Comparison of ENCODE assay signal across 14 cellular contexts in genomic region chr11:45163956-45164575, GRCh38. TPM values are rescaled to one million over a fixed set of nuclear protein-coding genes. Genes with fewer than 3 reads are reported as not detected.
DNase-seq lines count a peak whose midpoint lies in the region; ATAC-seq and TF ChIP-seq lines count a peak whose summit lies in the region.
"Had no signal": no experiment of that assay in that cellular context is flagged by ENCODE, and none has a peak within 500 bp of the region (broad histone marks: within the 10 kb centered on the region; RNA-seq: fewer than 3 reads in every experiment).

No MANE protein-coding gene starts in this region.

- no peak overlapping the region for H3K4me3 Mint-ChIP-seq in activated CD4-positive, alpha-beta memory T cell treated with anti-CD3 and anti-CD28 coated beads for 36 hours
- H3K4me3 Mint-ChIP-seq in activated CD4-positive, alpha-beta memory T cell treated with anti-CD3 and anti-CD28 coated beads, Interleukin-2, amount 10 ng/mL, durations not matched to agents 7 days and 5 days, result no peak overlapping the region
- H3K4me3 Mint-ChIP-seq in stimulated activated naive CD8-positive, alpha-beta T cell treated with anti-CD3 and anti-CD28 coated beads, Interleukin-15, amount 100 ng/mL, for 72 hours, result no peak overlapping the region
- H3K4me3 Mint-ChIP-seq: activated naive CD4-positive, alpha-beta T cell treated with anti-CD3 and anti-CD28 coated beads, Interleukin-2, amount 10 ng/mL, durations not matched to agents 7 days and 5 days; dendritic cell treated with granulocyte-macrophage colony-stimulating factor and Interleukin-4, amounts not matched to agents 40 ng/mL and 50 ng/mL, for 4 days had no signal

- H3K4me3 ChIP-seq in SK-N-SH (ENCODE audit: low read depth in 2 of 2, low read length in 1 of 2) (no peak overlapping the region), heart right ventricle (no peak overlapping the region)
- H3K4me3 ChIP-seq: K562, testis had no signal

- intact Hi-C loops in activated CD4-positive, alpha-beta memory T cell treated with anti-CD3 and anti-CD28 coated beads for 36 hours (cut with micrococcal nuclease), result no loop called here
- intact Hi-C loops in heart right ventricle (cut with DNase I), result no loop called here

- no peak for TF ChIP-seq EP300 in SK-N-SH (IDR thresholded peaks at IDR 0.05; ENCODE audit: borderline replicate concordance in 1 of 2, low read depth in 1 of 2, low read length in 1 of 2)

- no peaks in the 10 kb centered on the region for H3F3A ChIP-seq in SK-N-SH (replicated peaks; ENCODE audit: insufficient read depth)

- POLR2A ChIA-PET in activated CD4-positive, alpha-beta memory T cell treated with anti-CD3 and anti-CD28 coated beads for 36 hours (lab: Charles Lee), result no interaction called here
- POLR2A ChIA-PET in activated CD4-positive, alpha-beta memory T cell treated with anti-CD3 and anti-CD28 coated beads, Interleukin-2, amount 10 ng/mL, durations not matched to agents 7 days and 5 days (lab: Charles Lee), result interaction anchor here (0.7 kb wide), 1 partner anchor 176 kb away, joined by 3 read pairs; no protein-coding TSS in a partner anchor
- POLR2A ChIA-PET in SK-N-SH (lab: Yijun Ruan, JAX), result no interaction called here

- no peaks in the 10 kb centered on the region for H3K36me3 Mint-ChIP-seq in activated CD4-positive, alpha-beta memory T cell treated with anti-CD3 and anti-CD28 coated beads for 36 hours
- no peaks in the 10 kb centered on the region for H3K36me3 Mint-ChIP-seq in activated CD4-positive, alpha-beta memory T cell treated with anti-CD3 and anti-CD28 coated beads, Interleukin-2, amount 10 ng/mL, durations not matched to agents 7 days and 5 days (ENCODE audit: low read depth)
- H3K36me3 Mint-ChIP-seq: activated naive CD4-positive, alpha-beta T cell treated with anti-CD3 and anti-CD28 coated beads, Interleukin-2, amount 10 ng/mL, durations not matched to agents 7 days and 5 days had no signal

- H3K4me1 Mint-ChIP-seq in activated CD4-positive, alpha-beta memory T cell treated with anti-CD3 and anti-CD28 coated beads for 36 hours (ENCODE audit: low read depth), result peaks cover 4% of the 10 kb centered on the region
- H3K4me1 Mint-ChIP-seq in activated CD4-positive, alpha-beta memory T cell treated with anti-CD3 and anti-CD28 coated beads, Interleukin-2, amount 10 ng/mL, durations not matched to agents 7 days and 5 days, result no peaks in the 10 kb centered on the region
- peaks cover 47% of the 10 kb centered on the region for H3K4me1 Mint-ChIP-seq in stimulated activated naive CD8-positive, alpha-beta T cell treated with anti-CD3 and anti-CD28 coated beads, Interleukin-15, amount 100 ng/mL, for 72 hours
- H3K4me1 Mint-ChIP-seq: activated naive CD4-positive, alpha-beta T cell treated with anti-CD3 and anti-CD28 coated beads, Interleukin-2, amount 10 ng/mL, durations not matched to agents 7 days and 5 days had no signal

- peaks cover 32% of the 10 kb centered on the region for H4K20me1 ChIP-seq in SK-N-SH (ENCODE audit: insufficient read depth)

- DNase-seq in activated CD4-positive, alpha-beta memory T cell treated with anti-CD3 and anti-CD28 coated beads for 36 hours, result peak; percentile 46
- no peak for DNase-seq in activated CD4-positive, alpha-beta memory T cell treated with anti-CD3 and anti-CD28 coated beads, Interleukin-2, amount 10 ng/mL, durations not matched to agents 7 days and 5 days
- DNase-seq in SK-N-SH, result no peak
- no peak for DNase-seq in heart right ventricle
- DNase-seq in stimulated activated naive CD8-positive, alpha-beta T cell treated with anti-CD3 and anti-CD28 coated beads, Interleukin-15, amount 100 ng/mL, for 72 hours, result peak; percentile 24 to 34
- no peak for DNase-seq in HCEC 1CT
- DNase-seq: activated CD4-positive, CD25-positive, alpha-beta regulatory T cell; activated naive CD4-positive, alpha-beta T cell treated with anti-CD3 and anti-CD28 coated beads, Interleukin-2, amount 10 ng/mL, durations not matched to agents 7 days and 5 days; NCI-H524; testis had no signal

- TF ChIP-seq RAD21 in SK-N-SH (IDR thresholded peaks at IDR 0.05; ENCODE audit: low read length), result no peak

- H3K36me3 ChIP-seq in SK-N-SH (replicated peaks in 1 of 2; ENCODE audit: control insufficient read depth in 1 of 2, insufficient read depth in 2 of 2, low read length in 1 of 2) (no peaks in the 10 kb centered on the region), heart right ventricle (no peaks in the 10 kb centered on the region)

- no peaks in the 10 kb centered on the region for H3K9me2 ChIP-seq in SK-N-SH

- H3K27me3 Mint-ChIP-seq in activated CD4-positive, alpha-beta memory T cell treated with anti-CD3 and anti-CD28 coated beads for 36 hours, result no peaks in the 10 kb centered on the region
- H3K27me3 Mint-ChIP-seq in activated CD4-positive, alpha-beta memory T cell treated with anti-CD3 and anti-CD28 coated beads, Interleukin-2, amount 10 ng/mL, durations not matched to agents 7 days and 5 days, result no peaks in the 10 kb centered on the region
- no peaks in the 10 kb centered on the region for H3K27me3 Mint-ChIP-seq in stimulated activated naive CD8-positive, alpha-beta T cell treated with anti-CD3 and anti-CD28 coated beads, Interleukin-15, amount 100 ng/mL, for 72 hours
- H3K27me3 Mint-ChIP-seq: activated naive CD4-positive, alpha-beta T cell treated with anti-CD3 and anti-CD28 coated beads, Interleukin-2, amount 10 ng/mL, durations not matched to agents 7 days and 5 days; dendritic cell treated with granulocyte-macrophage colony-stimulating factor and Interleukin-4, amounts not matched to agents 40 ng/mL and 50 ng/mL, for 4 days had no signal

- H3K9ac ChIP-seq in SK-N-SH, result no peak overlapping the region

- H3K9me3 Mint-ChIP-seq in activated CD4-positive, alpha-beta memory T cell treated with anti-CD3 and anti-CD28 coated beads for 36 hours, result no peaks in the 10 kb centered on the region
- no peaks in the 10 kb centered on the region for H3K9me3 Mint-ChIP-seq in activated CD4-positive, alpha-beta memory T cell treated with anti-CD3 and anti-CD28 coated beads, Interleukin-2, amount 10 ng/mL, durations not matched to agents 7 days and 5 days
- H3K9me3 Mint-ChIP-seq in stimulated activated naive CD8-positive, alpha-beta T cell treated with anti-CD3 and anti-CD28 coated beads, Interleukin-15, amount 100 ng/mL, for 72 hours, result no peaks in the 10 kb centered on the region
- H3K9me3 Mint-ChIP-seq: activated naive CD4-positive, alpha-beta T cell treated with anti-CD3 and anti-CD28 coated beads, Interleukin-2, amount 10 ng/mL, durations not matched to agents 7 days and 5 days; dendritic cell treated with granulocyte-macrophage colony-stimulating factor and Interleukin-4, amounts not matched to agents 40 ng/mL and 50 ng/mL, for 4 days had no signal

- ATAC-seq in heart right ventricle (peak in 7 of 8 donors; percentile 26 to 76 (median 41)), GM21526 (IDR thresholded peaks at IDR 0.05; ENCODE audit: low FRiP score, unreplicated experiment) (no peak), HG02840 (IDR thresholded peaks at IDR 0.05; ENCODE audit: low FRiP score, unreplicated experiment) (no peak)
- ATAC-seq in stimulated activated naive CD8-positive, alpha-beta T cell treated with anti-CD3 and anti-CD28 coated beads, Interleukin-15, amount 100 ng/mL, for 72 hours, result peak; percentile 68
- ATAC-seq: K562 had no signal

- peak overlapping the region; percentile 18; the same call in 1 of the 2 replicates for H3K4me2 ChIP-seq in SK-N-SH

- 59% methylated on average over 10 of the region's 15 CpGs for WGBS in SK-N-SH (ENCODE audit: low lambda C conversion rate)
- 49 to 54% methylated on average over 15 of the region's 15 CpGs for WGBS in heart right ventricle, 2 donors

- peaks cover 10 to 33% of the 10 kb centered on the region in 2 experiments; a peak in 3 of 4 replicates for H3K4me1 ChIP-seq in SK-N-SH (ENCODE audit: control insufficient read depth in 1 of 2, insufficient read depth in 2 of 2, low read depth in 1 of 2, low read length in 1 of 2)
- peaks cover 14 to 76% (median 50%) of the 10 kb centered on the region in 9 donors for H3K4me1 ChIP-seq in heart right ventricle

- H2AFZ ChIP-seq in SK-N-SH (ENCODE audit: low read depth), result no peak overlapping the region

- H3K9me3 ChIP-seq in SK-N-SH (no peaks in the 10 kb centered on the region), heart right ventricle (no peaks in the 10 kb centered on the region)
- H3K9me3 ChIP-seq: testis had no signal

- CTCF ChIA-PET in activated CD4-positive, alpha-beta memory T cell treated with anti-CD3 and anti-CD28 coated beads for 36 hours (lab: Charles Lee), result interaction anchor here (1.3 to 1.4 kb wide), 3 partner anchors 53 to 237 kb away, joined by 3 to 4 read pairs (median 3); no protein-coding TSS in a partner anchor
- CTCF ChIA-PET in activated CD4-positive, alpha-beta memory T cell treated with anti-CD3 and anti-CD28 coated beads, Interleukin-2, amount 10 ng/mL, durations not matched to agents 7 days and 5 days (lab: Charles Lee), result no interaction called here
- CTCF ChIA-PET in SK-N-SH (lab: Yijun Ruan, JAX), result interaction anchor here (1.7 kb wide), 1 partner anchor 53 kb away, joined by 4 read pairs; no protein-coding TSS in a partner anchor

- H3K79me2 ChIP-seq in SK-N-SH (ENCODE audit: insufficient read depth), result no peaks in the 10 kb centered on the region

- H3K27ac ChIP-seq in SK-N-SH (ENCODE audit: low read depth in 2 of 2, low read length in 1 of 2) (no peak overlapping the region), heart right ventricle (peak overlapping the region in 6 of 10 donors; percentile 13 to 43 (median 26))
- H3K27ac ChIP-seq: testis had no signal

- H3K27me3 ChIP-seq in SK-N-SH (ENCODE audit: insufficient read depth) (no peaks in the 10 kb centered on the region), heart right ventricle (no peaks in the 10 kb centered on the region)
- H3K27me3 ChIP-seq: testis had no signal

- TF ChIP-seq CTCF in SK-N-SH (IDR thresholded peaks at IDR 0.05) (0 out of 2 replicates have a peak, but pooled peaks have one; percentile 8), heart right ventricle (IDR thresholded peaks at IDR 0.05) (no peak)

- H3K27ac Mint-ChIP-seq in activated CD4-positive, alpha-beta memory T cell treated with anti-CD3 and anti-CD28 coated beads for 36 hours, result no peak overlapping the region
- no peak overlapping the region for H3K27ac Mint-ChIP-seq in activated CD4-positive, alpha-beta memory T cell treated with anti-CD3 and anti-CD28 coated beads, Interleukin-2, amount 10 ng/mL, durations not matched to agents 7 days and 5 days
- peak overlapping the region in 1 of 2 donors; percentile 33 for H3K27ac Mint-ChIP-seq in stimulated activated naive CD8-positive, alpha-beta T cell treated with anti-CD3 and anti-CD28 coated beads, Interleukin-15, amount 100 ng/mL, for 72 hours
- H3K27ac Mint-ChIP-seq: activated naive CD4-positive, alpha-beta T cell treated with anti-CD3 and anti-CD28 coated beads, Interleukin-2, amount 10 ng/mL, durations not matched to agents 7 days and 5 days; dendritic cell treated with granulocyte-macrophage colony-stimulating factor and Interleukin-4, amounts not matched to agents 40 ng/mL and 50 ng/mL, for 4 days had no signal

RNA-seq across cellular contexts. Expression of gene PRDM11, which starts 17.6 kb away (rescaled TPM):
- 1 to 10 TPM; 1.1 to 1.2 TPM for total RNA-seq in activated CD4-positive, alpha-beta memory T cell treated with anti-CD3 and anti-CD28 coated beads for 36 hours
- under 1 TPM; 0.78 to 0.85 TPM for total RNA-seq in activated CD4-positive, alpha-beta memory T cell treated with anti-CD3 and anti-CD28 coated beads, Interleukin-2, amount 10 ng/mL, durations not matched to agents 7 days and 5 days
- polyA plus RNA-seq in SK-N-SH (2012; rRNA removed), result 3.8 and 4.5 TPM in 2 replicates
- 2.2 and 3.6 TPM in 2 replicates for polyA plus RNA-seq in SK-N-SH (2012; cell fraction: cytosol; rRNA removed)
- polyA plus RNA-seq in SK-N-SH (2012; cell fraction: nucleus; rRNA removed), result 7.5 and 8.0 TPM in 2 replicates
- 10 to 100 TPM; 10.8 to 22.0 (median 15.8) TPM for total RNA-seq in heart right ventricle
- polyA plus RNA-seq in heart right ventricle, result 1 to 10 TPM; 4.6 to 7.7 TPM

Comparison
In these comparisons a context has a peak if more than half of its experiments do, and no peak if none do; other contexts are left out.
1. DNase-seq: peak in activated CD4-positive, alpha-beta memory T cell treated with anti-CD3 and anti-CD28 coated beads for 36 hours (single experiment) and stimulated activated naive CD8-positive, alpha-beta T cell treated with anti-CD3 and anti-CD28 coated beads, Interleukin-15, amount 100 ng/mL, for 72 hours (2 of 2); none in activated CD4-positive, alpha-beta memory T cell treated with anti-CD3 and anti-CD28 coated beads, Interleukin-2, amount 10 ng/mL, durations not matched to agents 7 days and 5 days (single experiment), SK-N-SH (single experiment), heart right ventricle (0 of 2) and HCEC 1CT (single experiment).
2. H3K27ac ChIP-seq: peak in heart right ventricle (6 of 10); none in SK-N-SH (0 of 2).
3. ATAC-seq: peak in heart right ventricle (7 of 8) and stimulated activated naive CD8-positive, alpha-beta T cell treated with anti-CD3 and anti-CD28 coated beads, Interleukin-15, amount 100 ng/mL, for 72 hours (single experiment); none in GM21526 (single experiment) and HG02840 (single experiment).
4. RNA of gene PRDM11, which starts 17.6 kb away (total RNA-seq): 10.8 to 22.0 TPM in heart right ventricle; 1.1 to 1.2 TPM in activated CD4-positive, alpha-beta memory T cell treated with anti-CD3 and anti-CD28 coated beads for 36 hours and 0.78 to 0.85 TPM in activated CD4-positive, alpha-beta memory T cell treated with anti-CD3 and anti-CD28 coated beads, Interleukin-2, amount 10 ng/mL, durations not matched to agents 7 days and 5 days; every median in the first group is over 4 times any median in the second.